In the genomic region with DNA sequence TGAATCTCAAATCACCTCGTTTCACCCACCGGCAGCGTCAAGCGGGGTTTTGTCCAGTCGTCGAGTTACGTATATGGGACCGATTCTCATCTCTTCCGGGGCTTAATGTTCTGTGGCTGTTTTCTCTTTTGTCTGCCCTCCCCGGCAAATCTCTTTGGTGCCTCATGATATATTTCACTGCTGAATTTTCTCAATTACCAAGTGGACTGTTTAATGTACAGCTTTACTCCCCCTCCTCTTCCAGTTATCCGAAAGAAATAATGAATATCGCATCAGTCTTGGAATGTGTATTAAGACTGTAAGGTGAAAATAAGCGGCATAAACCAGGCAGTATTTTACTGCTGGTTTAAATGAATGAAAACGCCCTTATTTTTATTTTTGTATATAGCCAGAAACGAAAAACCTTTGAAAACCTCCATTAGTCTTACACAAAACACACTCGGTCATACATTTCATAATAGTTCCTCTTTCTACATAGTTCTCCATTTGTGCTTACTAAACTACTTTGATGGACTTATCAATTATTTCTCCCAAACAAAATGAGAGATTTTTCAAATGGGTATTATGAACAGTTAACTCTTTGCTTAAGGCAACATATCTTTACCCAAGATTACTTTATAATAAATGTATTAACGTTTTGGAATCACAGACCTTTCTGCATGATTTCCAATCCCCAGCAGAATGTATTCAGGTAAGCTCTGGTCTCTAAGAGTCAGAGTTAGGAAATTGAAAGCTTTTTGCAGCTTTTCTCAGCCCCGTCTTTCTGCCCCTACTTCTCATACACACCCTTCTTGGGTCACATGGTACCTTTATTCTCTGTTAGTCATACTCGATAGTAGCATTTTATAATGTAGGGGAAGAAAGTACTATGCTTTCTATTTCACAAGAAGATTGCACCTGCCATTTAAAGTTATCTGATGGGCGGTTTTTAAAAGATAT, we compare ENCODE assay signal across 8 cellular contexts. TPM values are rescaled to one million over a fixed set of nuclear protein-coding genes. Genes with fewer than 3 reads are reported as not detected.
A peak's percentile ranks its signal among the peaks of the same experiment; 100 is the strongest.
DNase-seq lines count a peak whose midpoint lies in the region; ATAC-seq and TF ChIP-seq lines count a peak whose summit lies in the region.

No MANE protein-coding gene starts in this region.

- intact Hi-C loops in CD14-positive monocyte (cut with micrococcal nuclease): loop anchor here in 1 of 2 donors (10.0 kb wide), 1 partner anchor 1063 kb away; no protein-coding TSS in a partner anchor

- POLR2A ChIA-PET in naive thymus-derived CD8-positive, alpha-beta T cell (lab: Charles Lee): interaction anchor here (1.0 kb wide), 1 partner anchor 42 kb away, joined by 3 read pairs; no protein-coding TSS in a partner anchor

- peaks cover 0 to 26% (median 11%) of the 10 kb centered on the region in 7 donors for H3K9me3 Mint-ChIP-seq in CD14-positive monocyte
- no peaks in the 10 kb centered on the region for H3K9me3 Mint-ChIP-seq in naive thymus-derived CD8-positive, alpha-beta T cell

- H3K4me3 Mint-ChIP-seq in CD14-positive monocyte: peak overlapping the region; percentile 98 to 99
- H3K4me3 Mint-ChIP-seq in naive thymus-derived CD8-positive, alpha-beta T cell: peak overlapping the region; percentile 90 to 99 (median 95)

- no peaks in the 10 kb centered on the region for H3K9me3 ChIP-seq in SJCRH30 (replicated peaks)
- no peaks in the 10 kb centered on the region for H3K9me3 ChIP-seq in effector memory CD4-positive, alpha-beta T cell (ENCODE audit: control insufficient read depth, low read length)

- DNase-seq in CD14-positive monocyte (ENCODE audit: low spot score) (no peak), SJCRH30 (no peak), left lobe of liver (ENCODE audit: low spot score) (no peak), activated gamma-delta T cell treated with Interleukin-2 at 50 U/mL for 16 hours (no peak)
- no peak for DNase-seq in effector memory CD4-positive, alpha-beta T cell
- DNase-seq in naive thymus-derived CD8-positive, alpha-beta T cell: peak in 9 of 10 donors; percentile 7 to 59 (median 20)

- ATAC-seq in GM21717 (IDR thresholded peaks at IDR 0.05; ENCODE audit: unreplicated experiment) (peak; percentile 42), left lobe of liver (no peak), GM21381 (IDR thresholded peaks at IDR 0.05; ENCODE audit: unreplicated experiment) (no peak)
- ATAC-seq in naive thymus-derived CD8-positive, alpha-beta T cell: no peak

- H3K36me3 ChIP-seq in SJCRH30: no peaks in the 10 kb centered on the region
- H3K36me3 ChIP-seq in effector memory CD4-positive, alpha-beta T cell (ENCODE audit: control insufficient read depth, insufficient read depth, low read length): no peaks in the 10 kb centered on the region

- peak overlapping the region; percentile 97 to 100 (median 98) for H3K27ac Mint-ChIP-seq in CD14-positive monocyte
- H3K27ac Mint-ChIP-seq in naive thymus-derived CD8-positive, alpha-beta T cell: peak overlapping the region; percentile 81 to 97 (median 96)

- H3K27me3 Mint-ChIP-seq in CD14-positive monocyte (ENCODE audit: low read depth in 3 of 3): peaks cover 0 to 4% (median 1%) of the 10 kb centered on the region in 3 donors
- H3K27me3 Mint-ChIP-seq in naive thymus-derived CD8-positive, alpha-beta T cell: no peaks in the 10 kb centered on the region

- peaks cover 34% of the 10 kb centered on the region for H3K4me1 Mint-ChIP-seq in CD14-positive monocyte
- peaks cover 5 to 37% (median 12%) of the 10 kb centered on the region in 4 donors for H3K4me1 Mint-ChIP-seq in naive thymus-derived CD8-positive, alpha-beta T cell

- no peaks in the 10 kb centered on the region for H3K4me1 ChIP-seq in SJCRH30
- H3K4me1 ChIP-seq in effector memory CD4-positive, alpha-beta T cell (ENCODE audit: control insufficient read depth, insufficient read depth, low read length, poor library complexity, severe bottlenecking): no peaks in the 10 kb centered on the region

- peaks cover 0 to 2% of the 10 kb centered on the region in 2 donors for H3K36me3 Mint-ChIP-seq in CD14-positive monocyte
- no peaks in the 10 kb centered on the region for H3K36me3 Mint-ChIP-seq in naive thymus-derived CD8-positive, alpha-beta T cell

- no peaks in the 10 kb centered on the region for H3K27me3 ChIP-seq in SJCRH30
- H3K27me3 ChIP-seq in effector memory CD4-positive, alpha-beta T cell (replicated peaks; ENCODE audit: control insufficient read depth, insufficient read depth, low read length, poor library complexity, severe bottlenecking): no peaks in the 10 kb centered on the region

- H3K27ac ChIP-seq in SJCRH30: peak overlapping the region; percentile 70
- H3K27ac ChIP-seq in effector memory CD4-positive, alpha-beta T cell (ENCODE audit: insufficient read depth, low read length, poor library complexity, severe bottlenecking): peak overlapping the region; percentile 81

- H3K4me3 ChIP-seq in SJCRH30: peak overlapping the region; percentile 71
- H3K4me3 ChIP-seq in effector memory CD4-positive, alpha-beta T cell (ENCODE audit: insufficient read depth, low read depth, low read length, poor library complexity, severe bottlenecking): peak overlapping the region; percentile 72

- TF ChIP-seq CTCF in CD14-positive monocyte (IDR thresholded peaks at IDR 0.05): no peak

RNA-seq across cellular contexts. Expression of a gene that starts 1.0 kb away (rescaled TPM):
- 10 to 100 TPM; 55.7 to 60.3 TPM for polyA plus RNA-seq in CD14-positive monocyte
- 14.4 and 15.0 TPM in 2 replicates for total RNA-seq in SJCRH30 (2014; rRNA removed; shearing (Covaris generic))
- total RNA-seq in naive thymus-derived CD8-positive, alpha-beta T cell: 1 to 10 TPM; 6.9 to 7.5 TPM
- 1 to 10 TPM; 3.7 to 4.1 (median 3.7) TPM for polyA plus RNA-seq in naive thymus-derived CD8-positive, alpha-beta T cell
- total RNA-seq in left lobe of liver: 4.1 TPM

Comparison
In these comparisons a context has a peak if more than half of its experiments do, and no peak if none do; other contexts are left out.
1. DNase-seq: peak in naive thymus-derived CD8-positive, alpha-beta T cell (9 of 10); none in CD14-positive monocyte (single experiment), SJCRH30 (0 of 2), effector memory CD4-positive, alpha-beta T cell (0 of 3), left lobe of liver (single experiment) and activated gamma-delta T cell treated with Interleukin-2 at 50 U/mL for 16 hours (single experiment).